Comparison of ENCODE assay signal across 1 cellular context in genomic region chr14:24147761-24148428, GRCh38.
TF ChIP-seq lines count a peak whose summit lies in the region.

No MANE protein-coding gene starts in this region.

TF ChIP-seq in HepG2, 621 proteins besides CTCF, POLR2A, EP300 and RAD21 (continued from another document and continues in another):
- TF ChIP-seq, protein P1, sequence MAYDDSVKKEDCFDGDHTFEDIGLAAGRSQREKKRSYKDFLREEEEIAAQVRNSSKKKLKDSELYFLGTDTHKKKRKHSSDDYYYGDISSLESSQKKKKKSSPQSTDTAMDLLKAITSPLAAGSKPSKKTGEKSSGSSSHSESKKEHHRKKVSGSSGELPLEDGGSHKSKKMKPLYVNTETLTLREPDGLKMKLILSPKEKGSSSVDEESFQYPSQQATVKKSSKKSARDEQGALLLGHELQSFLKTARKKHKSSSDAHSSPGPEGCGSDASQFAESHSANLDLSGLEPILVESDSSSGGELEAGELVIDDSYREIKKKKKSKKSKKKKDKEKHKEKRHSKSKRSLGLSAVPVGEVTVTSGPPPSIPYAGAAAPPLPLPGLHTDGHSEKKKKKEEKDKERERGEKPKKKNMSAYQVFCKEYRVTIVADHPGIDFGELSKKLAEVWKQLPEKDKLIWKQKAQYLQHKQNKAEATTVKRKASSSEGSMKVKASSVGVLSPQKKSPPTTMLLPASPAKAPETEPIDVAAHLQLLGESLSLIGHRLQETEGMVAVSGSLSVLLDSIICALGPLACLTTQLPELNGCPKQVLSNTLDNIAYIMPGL (CRISPR knock-in tag; IDR thresholded peaks at IDR 0.05; ENCODE audit: borderline replicate concordance in 1 of 2, low read depth in 1 of 2): peak in 1 of 2 experiments; percentile 20; a peak in 1 of 4 replicates
- TF ChIP-seq ZNF460 (CRISPR knock-in tag; IDR thresholded peaks at IDR 0.05; ENCODE audit: borderline replicate concordance): no peak
- no peak for TF ChIP-seq TARDBP (CRISPR knock-in tag; IDR thresholded peaks at IDR 0.05)
- no peak for TF ChIP-seq AKAP8 (CRISPR knock-in tag; IDR thresholded peaks at IDR 0.05)
- TF ChIP-seq ZNF343 (CRISPR knock-in tag; IDR thresholded peaks at IDR 0.05): 0 out of 2 replicates have a peak, but pooled peaks have one; percentile 60
- TF ChIP-seq MYPOP (CRISPR knock-in tag; IDR thresholded peaks at IDR 0.05): no peak
- TF ChIP-seq GATAD2A (CRISPR knock-in tag; IDR thresholded peaks at IDR 0.05): no peak
- peak; percentile 80; the same call in 1 of the 2 replicates for TF ChIP-seq DMTF1 (CRISPR knock-in tag; IDR thresholded peaks at IDR 0.05)
- no peak for TF ChIP-seq ZNF879 (CRISPR knock-in tag; IDR thresholded peaks at IDR 0.05)
- TF ChIP-seq, protein P2, sequence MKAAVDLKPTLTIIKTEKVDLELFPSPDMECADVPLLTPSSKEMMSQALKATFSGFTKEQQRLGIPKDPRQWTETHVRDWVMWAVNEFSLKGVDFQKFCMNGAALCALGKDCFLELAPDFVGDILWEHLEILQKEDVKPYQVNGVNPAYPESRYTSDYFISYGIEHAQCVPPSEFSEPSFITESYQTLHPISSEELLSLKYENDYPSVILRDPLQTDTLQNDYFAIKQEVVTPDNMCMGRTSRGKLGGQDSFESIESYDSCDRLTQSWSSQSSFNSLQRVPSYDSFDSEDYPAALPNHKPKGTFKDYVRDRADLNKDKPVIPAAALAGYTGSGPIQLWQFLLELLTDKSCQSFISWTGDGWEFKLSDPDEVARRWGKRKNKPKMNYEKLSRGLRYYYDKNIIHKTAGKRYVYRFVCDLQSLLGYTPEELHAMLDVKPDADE (CRISPR knock-in tag; IDR thresholded peaks at IDR 0.05): no peak; the same call in 1 of the 2 replicates
- no peak for TF ChIP-seq ZNF841 (CRISPR knock-in tag; IDR thresholded peaks at IDR 0.05; ENCODE audit: borderline replicate concordance)
- TF ChIP-seq THAP8 (CRISPR knock-in tag; IDR thresholded peaks at IDR 0.05; ENCODE audit: borderline replicate concordance): no peak
- no peak for TF ChIP-seq ZNF205 (CRISPR knock-in tag; IDR thresholded peaks at IDR 0.05)
- no peak for TF ChIP-seq ZC3H13 (CRISPR knock-in tag; IDR thresholded peaks at IDR 0.05)
- no peak for TF ChIP-seq ZIK1 (CRISPR knock-in tag; IDR thresholded peaks at IDR 0.05; ENCODE audit: borderline replicate concordance, low read depth)
- no peak for TF ChIP-seq REXO4 (CRISPR knock-in tag; IDR thresholded peaks at IDR 0.05; ENCODE audit: borderline replicate concordance)
- TF ChIP-seq MLLT10 (CRISPR knock-in tag; IDR thresholded peaks at IDR 0.05): no peak
- no peak for TF ChIP-seq ZNF431 (CRISPR knock-in tag; IDR thresholded peaks at IDR 0.05; ENCODE audit: borderline replicate concordance, low read depth)
- TF ChIP-seq, protein P3, sequence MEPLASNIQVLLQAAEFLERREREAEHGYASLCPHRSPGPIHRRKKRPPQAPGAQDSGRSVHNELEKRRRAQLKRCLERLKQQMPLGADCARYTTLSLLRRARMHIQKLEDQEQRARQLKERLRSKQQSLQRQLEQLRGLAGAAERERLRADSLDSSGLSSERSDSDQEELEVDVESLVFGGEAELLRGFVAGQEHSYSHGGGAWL (CRISPR knock-in tag; IDR thresholded peaks at IDR 0.05): 0 out of 2 replicates have a peak, but pooled peaks have one; percentile 32
- TF ChIP-seq, protein P4, sequence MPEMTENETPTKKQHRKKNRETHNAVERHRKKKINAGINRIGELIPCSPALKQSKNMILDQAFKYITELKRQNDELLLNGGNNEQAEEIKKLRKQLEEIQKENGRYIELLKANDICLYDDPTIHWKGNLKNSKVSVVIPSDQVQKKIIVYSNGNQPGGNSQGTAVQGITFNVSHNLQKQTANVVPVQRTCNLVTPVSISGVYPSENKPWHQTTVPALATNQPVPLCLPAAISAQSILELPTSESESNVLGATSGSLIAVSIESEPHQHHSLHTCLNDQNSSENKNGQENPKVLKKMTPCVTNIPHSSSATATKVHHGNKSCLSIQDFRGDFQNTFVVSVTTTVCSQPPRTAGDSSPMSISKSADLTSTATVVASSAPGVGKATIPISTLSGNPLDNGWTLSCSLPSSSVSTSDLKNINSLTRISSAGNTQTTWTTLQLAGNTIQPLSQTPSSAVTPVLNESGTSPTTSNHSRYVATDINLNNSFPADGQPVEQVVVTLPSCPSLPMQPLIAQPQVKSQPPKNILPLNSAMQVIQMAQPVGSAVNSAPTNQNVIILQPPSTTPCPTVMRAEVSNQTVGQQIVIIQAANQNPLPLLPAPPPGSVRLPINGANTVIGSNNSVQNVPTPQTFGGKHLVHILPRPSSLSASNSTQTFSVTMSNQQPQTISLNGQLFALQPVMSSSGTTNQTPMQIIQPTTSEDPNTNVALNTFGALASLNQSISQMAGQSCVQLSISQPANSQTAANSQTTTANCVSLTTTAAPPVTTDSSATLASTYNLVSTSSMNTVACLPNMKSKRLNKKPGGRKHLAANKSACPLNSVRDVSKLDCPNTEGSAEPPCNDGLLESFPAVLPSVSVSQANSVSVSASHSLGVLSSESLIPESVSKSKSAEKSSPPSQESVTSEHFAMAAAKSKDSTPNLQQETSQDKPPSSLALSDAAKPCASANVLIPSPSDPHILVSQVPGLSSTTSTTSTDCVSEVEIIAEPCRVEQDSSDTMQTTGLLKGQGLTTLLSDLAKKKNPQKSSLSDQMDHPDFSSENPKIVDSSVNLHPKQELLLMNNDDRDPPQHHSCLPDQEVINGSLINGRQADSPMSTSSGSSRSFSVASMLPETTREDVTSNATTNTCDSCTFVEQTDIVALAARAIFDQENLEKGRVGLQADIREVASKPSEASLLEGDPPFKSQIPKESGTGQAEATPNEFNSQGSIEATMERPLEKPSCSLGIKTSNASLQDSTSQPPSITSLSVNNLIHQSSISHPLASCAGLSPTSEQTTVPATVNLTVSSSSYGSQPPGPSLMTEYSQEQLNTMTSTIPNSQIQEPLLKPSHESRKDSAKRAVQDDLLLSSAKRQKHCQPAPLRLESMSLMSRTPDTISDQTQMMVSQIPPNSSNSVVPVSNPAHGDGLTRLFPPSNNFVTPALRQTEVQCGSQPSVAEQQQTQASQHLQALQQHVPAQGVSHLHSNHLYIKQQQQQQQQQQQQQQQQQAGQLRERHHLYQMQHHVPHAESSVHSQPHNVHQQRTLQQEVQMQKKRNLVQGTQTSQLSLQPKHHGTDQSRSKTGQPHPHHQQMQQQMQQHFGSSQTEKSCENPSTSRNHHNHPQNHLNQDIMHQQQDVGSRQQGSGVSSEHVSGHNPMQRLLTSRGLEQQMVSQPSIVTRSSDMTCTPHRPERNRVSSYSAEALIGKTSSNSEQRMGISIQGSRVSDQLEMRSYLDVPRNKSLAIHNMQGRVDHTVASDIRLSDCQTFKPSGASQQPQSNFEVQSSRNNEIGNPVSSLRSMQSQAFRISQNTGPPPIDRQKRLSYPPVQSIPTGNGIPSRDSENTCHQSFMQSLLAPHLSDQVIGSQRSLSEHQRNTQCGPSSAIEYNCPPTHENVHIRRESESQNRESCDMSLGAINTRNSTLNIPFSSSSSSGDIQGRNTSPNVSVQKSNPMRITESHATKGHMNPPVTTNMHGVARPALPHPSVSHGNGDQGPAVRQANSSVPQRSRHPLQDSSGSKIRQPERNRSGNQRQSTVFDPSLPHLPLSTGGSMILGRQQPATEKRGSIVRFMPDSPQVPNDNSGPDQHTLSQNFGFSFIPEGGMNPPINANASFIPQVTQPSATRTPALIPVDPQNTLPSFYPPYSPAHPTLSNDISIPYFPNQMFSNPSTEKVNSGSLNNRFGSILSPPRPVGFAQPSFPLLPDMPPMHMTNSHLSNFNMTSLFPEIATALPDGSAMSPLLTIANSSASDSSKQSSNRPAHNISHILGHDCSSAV (CRISPR knock-in tag; IDR thresholded peaks at IDR 0.05; ENCODE audit: borderline replicate concordance): no peak
- peak; percentile 75; the same call in 1 of the 2 replicates for TF ChIP-seq ZNF761 (CRISPR knock-in tag; conservative IDR thresholded peaks at IDR 0.05)
- no peak for TF ChIP-seq HNF4G (IDR thresholded peaks at IDR 0.05; ENCODE audit: borderline replicate concordance, low read depth, low read length)
- no peak for TF ChIP-seq HNF4G (CRISPR knock-in tag; IDR thresholded peaks at IDR 0.05; ENCODE audit: borderline replicate concordance, low read depth)
- TF ChIP-seq, protein P5, sequence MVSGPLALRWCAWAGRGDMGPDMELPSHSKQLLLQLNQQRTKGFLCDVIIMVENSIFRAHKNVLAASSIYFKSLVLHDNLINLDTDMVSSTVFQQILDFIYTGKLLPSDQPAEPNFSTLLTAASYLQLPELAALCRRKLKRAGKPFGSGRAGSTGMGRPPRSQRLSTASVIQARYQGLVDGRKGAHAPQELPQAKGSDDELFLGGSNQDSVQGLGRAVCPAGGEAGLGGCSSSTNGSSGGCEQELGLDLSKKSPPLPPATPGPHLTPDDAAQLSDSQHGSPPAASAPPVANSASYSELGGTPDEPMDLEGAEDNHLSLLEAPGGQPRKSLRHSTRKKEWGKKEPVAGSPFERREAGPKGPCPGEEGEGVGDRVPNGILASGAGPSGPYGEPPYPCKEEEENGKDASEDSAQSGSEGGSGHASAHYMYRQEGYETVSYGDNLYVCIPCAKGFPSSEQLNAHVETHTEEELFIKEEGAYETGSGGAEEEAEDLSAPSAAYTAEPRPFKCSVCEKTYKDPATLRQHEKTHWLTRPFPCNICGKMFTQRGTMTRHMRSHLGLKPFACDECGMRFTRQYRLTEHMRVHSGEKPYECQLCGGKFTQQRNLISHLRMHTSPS (CRISPR knock-in tag; IDR thresholded peaks at IDR 0.05; ENCODE audit: low read depth): no peak
- no peak for TF ChIP-seq CEBPZ (IDR thresholded peaks at IDR 0.05; ENCODE audit: low read length)
- no peak for TF ChIP-seq ZNF615 (CRISPR knock-in tag; IDR thresholded peaks at IDR 0.05; ENCODE audit: borderline replicate concordance)
- TF ChIP-seq RARG (CRISPR knock-in tag; IDR thresholded peaks at IDR 0.05; ENCODE audit: low read depth): 0 out of 2 replicates have a peak, but pooled peaks have one; percentile 10
- no peak for TF ChIP-seq TEAD2 (CRISPR knock-in tag; IDR thresholded peaks at IDR 0.05)
- TF ChIP-seq ZNF556 (CRISPR knock-in tag; IDR thresholded peaks at IDR 0.05; ENCODE audit: borderline replicate concordance): no peak; the same call in 1 of the 2 replicates
- TF ChIP-seq, protein P6, sequence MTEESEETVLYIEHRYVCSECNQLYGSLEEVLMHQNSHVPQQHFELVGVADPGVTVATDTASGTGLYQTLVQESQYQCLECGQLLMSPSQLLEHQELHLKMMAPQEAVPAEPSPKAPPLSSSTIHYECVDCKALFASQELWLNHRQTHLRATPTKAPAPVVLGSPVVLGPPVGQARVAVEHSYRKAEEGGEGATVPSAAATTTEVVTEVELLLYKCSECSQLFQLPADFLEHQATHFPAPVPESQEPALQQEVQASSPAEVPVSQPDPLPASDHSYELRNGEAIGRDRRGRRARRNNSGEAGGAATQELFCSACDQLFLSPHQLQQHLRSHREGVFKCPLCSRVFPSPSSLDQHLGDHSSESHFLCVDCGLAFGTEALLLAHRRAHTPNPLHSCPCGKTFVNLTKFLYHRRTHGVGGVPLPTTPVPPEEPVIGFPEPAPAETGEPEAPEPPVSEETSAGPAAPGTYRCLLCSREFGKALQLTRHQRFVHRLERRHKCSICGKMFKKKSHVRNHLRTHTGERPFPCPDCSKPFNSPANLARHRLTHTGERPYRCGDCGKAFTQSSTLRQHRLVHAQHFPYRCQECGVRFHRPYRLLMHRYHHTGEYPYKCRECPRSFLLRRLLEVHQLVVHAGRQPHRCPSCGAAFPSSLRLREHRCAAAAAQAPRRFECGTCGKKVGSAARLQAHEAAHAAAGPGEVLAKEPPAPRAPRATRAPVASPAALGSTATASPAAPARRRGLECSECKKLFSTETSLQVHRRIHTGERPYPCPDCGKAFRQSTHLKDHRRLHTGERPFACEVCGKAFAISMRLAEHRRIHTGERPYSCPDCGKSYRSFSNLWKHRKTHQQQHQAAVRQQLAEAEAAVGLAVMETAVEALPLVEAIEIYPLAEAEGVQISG (CRISPR knock-in tag; IDR thresholded peaks at IDR 0.05): no peak
